1 cellular context compared by ENCODE assay signal in genomic region chr1:201732351-201732750, GRCh38.
TF ChIP-seq lines count a peak whose summit lies in the region.

No MANE protein-coding gene starts in this region.

TF ChIP-seq in IMR-90, 13 proteins besides CTCF, POLR2A, EP300 and RAD21 (continued from another document):
- TF ChIP-seq, protein P1, sequence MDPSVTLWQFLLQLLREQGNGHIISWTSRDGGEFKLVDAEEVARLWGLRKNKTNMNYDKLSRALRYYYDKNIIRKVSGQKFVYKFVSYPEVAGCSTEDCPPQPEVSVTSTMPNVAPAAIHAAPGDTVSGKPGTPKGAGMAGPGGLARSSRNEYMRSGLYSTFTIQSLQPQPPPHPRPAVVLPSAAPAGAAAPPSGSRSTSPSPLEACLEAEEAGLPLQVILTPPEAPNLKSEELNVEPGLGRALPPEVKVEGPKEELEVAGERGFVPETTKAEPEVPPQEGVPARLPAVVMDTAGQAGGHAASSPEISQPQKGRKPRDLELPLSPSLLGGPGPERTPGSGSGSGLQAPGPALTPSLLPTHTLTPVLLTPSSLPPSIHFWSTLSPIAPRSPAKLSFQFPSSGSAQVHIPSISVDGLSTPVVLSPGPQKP (IDR thresholded peaks at IDR 0.05; ENCODE audit: borderline replicate concordance, low read depth, low read length), result no peak
- TF ChIP-seq CHD1 (IDR thresholded peaks at IDR 0.05; ENCODE audit: low read depth, low read length) (no peak), MAZ (IDR thresholded peaks at IDR 0.05; ENCODE audit: borderline replicate concordance, low read depth, low read length) (no peak), MAFK (IDR thresholded peaks at IDR 0.05; ENCODE audit: low read depth, low read length) (no peak), NFE2L2 (IDR thresholded peaks at IDR 0.05; ENCODE audit: low read depth, low read length) (no peak), RFX5 (IDR thresholded peaks at IDR 0.05; ENCODE audit: low read depth, low read length) (no peak), CEBPB (IDR thresholded peaks at IDR 0.05; ENCODE audit: low read depth, low read length) (no peak), RCOR1 (IDR thresholded peaks at IDR 0.05; ENCODE audit: insufficient replicate concordance, low read length) (no peak)
- TF ChIP-seq, protein P2, sequence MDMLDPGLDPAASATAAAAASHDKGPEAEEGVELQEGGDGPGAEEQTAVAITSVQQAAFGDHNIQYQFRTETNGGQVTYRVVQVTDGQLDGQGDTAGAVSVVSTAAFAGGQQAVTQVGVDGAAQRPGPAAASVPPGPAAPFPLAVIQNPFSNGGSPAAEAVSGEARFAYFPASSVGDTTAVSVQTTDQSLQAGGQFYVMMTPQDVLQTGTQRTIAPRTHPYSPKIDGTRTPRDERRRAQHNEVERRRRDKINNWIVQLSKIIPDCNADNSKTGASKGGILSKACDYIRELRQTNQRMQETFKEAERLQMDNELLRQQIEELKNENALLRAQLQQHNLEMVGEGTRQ (IDR thresholded peaks at IDR 0.05; ENCODE audit: low read depth, low read length), result no peak
